Comparison of ENCODE assay signal across 7 cellular contexts in the genomic region with DNA sequence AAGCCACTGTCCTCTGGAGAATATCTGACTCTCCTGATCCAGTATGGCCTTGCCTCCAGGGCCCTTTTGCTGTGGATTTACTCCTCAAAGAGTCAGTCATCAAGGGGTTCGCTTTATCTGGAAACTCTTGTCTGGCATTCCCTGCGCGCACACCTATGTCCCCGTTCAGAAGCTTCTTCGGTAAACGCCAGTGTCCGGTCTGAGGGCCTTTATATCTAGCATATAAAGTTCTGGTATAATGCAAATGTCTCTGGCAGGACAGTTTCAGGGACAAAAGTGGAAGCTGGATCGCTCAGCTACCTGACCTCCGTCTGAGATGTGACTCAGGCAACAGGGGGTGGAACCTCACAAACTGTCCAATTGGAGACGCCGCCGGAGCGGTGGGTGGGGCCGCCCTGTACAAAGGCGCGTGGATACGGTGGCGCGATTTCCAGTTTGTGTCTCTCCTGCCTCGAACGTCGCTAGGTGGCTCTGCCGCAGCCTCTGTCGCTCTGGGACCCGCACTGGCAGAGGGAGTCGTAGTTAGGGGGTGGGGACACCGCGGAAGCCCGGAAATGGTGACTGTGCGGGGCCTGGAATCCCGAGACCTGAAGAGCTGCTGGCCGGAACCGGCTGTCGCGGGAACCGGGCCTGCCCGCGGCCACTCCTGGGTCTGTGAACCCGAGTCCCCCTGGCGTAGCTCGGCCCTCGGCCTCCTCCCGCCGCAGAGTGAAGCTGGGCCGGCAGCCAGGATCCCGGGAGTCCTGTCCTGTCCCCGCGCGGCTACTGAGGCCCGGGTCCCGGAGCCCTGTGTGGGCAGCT. TPM values are rescaled to one million over a fixed set of nuclear protein-coding genes. Genes with fewer than 3 reads are reported as not detected.
DNase-seq lines count a peak whose midpoint lies in the region; ATAC-seq and TF ChIP-seq lines count a peak whose summit lies in the region.

No MANE protein-coding gene starts in this region.

- intact Hi-C loops in lower lobe of right lung (cut with DNase I) = no loop called here

- ATAC-seq in HG03159 (IDR thresholded peaks at IDR 0.05; ENCODE audit: unreplicated experiment) = peak; percentile 95
- ATAC-seq in lower lobe of right lung = peak; percentile 100

- DNase-seq in NCI-H526 (lab: John Stamatoyannopoulos, UW) (peak; percentile 85 to 94), lower lobe of right lung (peak; percentile 95)
- peak; percentile 83 to 85 for DNase-seq in activated CD8-positive, alpha-beta memory T cell treated with anti-CD3 and anti-CD28 coated beads for 1 hour (ENCODE audit: extremely low read depth in 1 of 2, low read depth in 1 of 2)
- peak; percentile 89 for DNase-seq in effector CD4-positive, alpha-beta T cell
- peak; percentile 89 to 94 for DNase-seq in stimulated activated CD4-positive, alpha-beta T cell treated with anti-CD3 and anti-CD28 coated beads, Interleukin-4, amount 100 ng/mL, for 48 hours (ENCODE audit: low read depth in 2 of 2)

- TF ChIP-seq POLR2A in GM15510 (IDR thresholded peaks at IDR 0.05; ENCODE audit: borderline replicate concordance, extremely low read depth, insufficient read length) = peak; percentile 62

- peak overlapping the region; percentile 67 for H3K4me3 ChIP-seq in lower lobe of right lung

- no peaks in the 10 kb centered on the region for H3K36me3 ChIP-seq in lower lobe of right lung

- no peaks in the 10 kb centered on the region for H3K9me3 ChIP-seq in lower lobe of right lung

- TF ChIP-seq CTCF in lower lobe of right lung (IDR thresholded peaks at IDR 0.05) = peak; percentile 54

- no peaks in the 10 kb centered on the region for H3K27me3 ChIP-seq in lower lobe of right lung (ENCODE audit: low read depth)

- H3K4me1 ChIP-seq in lower lobe of right lung = peaks cover 5% of the 10 kb centered on the region

- H3K27ac ChIP-seq in lower lobe of right lung = peak overlapping the region; percentile 85

RNA-seq across cellular contexts. Expression of a gene that starts 10.6 kb away (rescaled TPM):
- 3.9 TPM for total RNA-seq in lower lobe of right lung

RNA-seq across cellular contexts. Expression of a gene that starts 54.4 kb away (rescaled TPM):
- total RNA-seq in lower lobe of right lung = 3.3 TPM

RNA-seq across cellular contexts. Expression of a gene that starts 56.1 kb away (rescaled TPM):
- 15.4 TPM for total RNA-seq in lower lobe of right lung

Comparison
In these comparisons a context has a peak if more than half of its experiments do, and no peak if none do; other contexts are left out.
1. Peak in every context shown above with its lines: DNase-seq, ATAC-seq, H3K4me3 ChIP-seq and H3K27ac ChIP-seq.